ENCODE assay signal across 18 cellular contexts in genomic region chr20:59920944-59921343, GRCh38. TPM values are rescaled to one million over a fixed set of nuclear protein-coding genes. Genes with fewer than 3 reads are reported as not detected.
"Had no signal": no experiment of that assay in that cellular context is flagged by ENCODE, and none has a peak within 500 bp of the region (broad histone marks: within the 10 kb centered on the region; RNA-seq: fewer than 3 reads in every experiment).

No MANE protein-coding gene starts in this region.

- H3K9me3 Mint-ChIP-seq: immature natural killer cell; naive thymus-derived CD4-positive, alpha-beta T cell had no signal

- H3K36me3 ChIP-seq: gastroesophageal sphincter, left ventricle myocardium inferior, neutrophil had no signal

- DNase-seq: dorsolateral prefrontal cortex; effector CD8-positive, alpha-beta T cell; foreskin fibroblast; glutamatergic neuron; immature natural killer cell; left ventricle myocardium inferior; mesendoderm; naive thymus-derived CD4-positive, alpha-beta T cell; psoas muscle; retina; stimulated activated naive CD4-positive, alpha-beta T cell; trophoblast cell had no signal

- H3K27me3 ChIP-seq: dorsolateral prefrontal cortex, gastroesophageal sphincter had no signal

- H3K4me1 Mint-ChIP-seq: immature natural killer cell had no signal

- H3K4me3 ChIP-seq: coronary artery, dorsolateral prefrontal cortex, gastroesophageal sphincter, left ventricle myocardium inferior, psoas muscle, skin epidermis had no signal

- H3K36me3 Mint-ChIP-seq: naive thymus-derived CD4-positive, alpha-beta T cell had no signal

- H3K27ac Mint-ChIP-seq: immature natural killer cell; naive thymus-derived CD4-positive, alpha-beta T cell had no signal

- FAIRE-seq: keratinocyte had no signal

- H3K4me3 Mint-ChIP-seq: immature natural killer cell; naive thymus-derived CD4-positive, alpha-beta T cell had no signal

RNA-seq across cellular contexts. Expression of gene CDH26, which starts 37.3 kb away (rescaled TPM):
- total RNA-seq: chondrocyte had no signal
